ENCODE assay signal across 12 cellular contexts in genomic region chr10:94613-95012, GRCh38. TPM values are rescaled to one million over a fixed set of nuclear protein-coding genes. Genes with fewer than 3 reads are reported as not detected.
"Had no signal": no experiment of that assay in that cellular context is flagged by ENCODE, and none has a peak within 500 bp of the region (broad histone marks: within the 10 kb centered on the region; RNA-seq: fewer than 3 reads in every experiment).

No MANE protein-coding gene starts in this region.

- H3K36me3 ChIP-seq: HAP-1 had no signal

- H2AFZ ChIP-seq: GM23248, GM23338 had no signal

- H3K4me2 ChIP-seq: GM23338 had no signal

- H3K27ac ChIP-seq: GM23248 had no signal

- H3K4me1 ChIP-seq: HAP-1 had no signal

- FAIRE-seq: H1, H54 had no signal

- ATAC-seq: GM23338, HCT116 had no signal

- H3K9ac ChIP-seq: GM23248 had no signal

- DNase-seq: GOT3, H7, H9, HCEC 1CT, HFFc6 had no signal

- H3K4me3 ChIP-seq: GM23248, GM23338, HAP-1 had no signal

RNA-seq across cellular contexts. Expression of gene TUBB8, which starts 45.5 kb away (rescaled TPM):
- total RNA-seq: GM23248, H4, HFFc6 had no signal
- polyA plus RNA-seq: GM23248 had no signal
